8 cellular contexts compared by ENCODE assay signal in the genomic region with DNA sequence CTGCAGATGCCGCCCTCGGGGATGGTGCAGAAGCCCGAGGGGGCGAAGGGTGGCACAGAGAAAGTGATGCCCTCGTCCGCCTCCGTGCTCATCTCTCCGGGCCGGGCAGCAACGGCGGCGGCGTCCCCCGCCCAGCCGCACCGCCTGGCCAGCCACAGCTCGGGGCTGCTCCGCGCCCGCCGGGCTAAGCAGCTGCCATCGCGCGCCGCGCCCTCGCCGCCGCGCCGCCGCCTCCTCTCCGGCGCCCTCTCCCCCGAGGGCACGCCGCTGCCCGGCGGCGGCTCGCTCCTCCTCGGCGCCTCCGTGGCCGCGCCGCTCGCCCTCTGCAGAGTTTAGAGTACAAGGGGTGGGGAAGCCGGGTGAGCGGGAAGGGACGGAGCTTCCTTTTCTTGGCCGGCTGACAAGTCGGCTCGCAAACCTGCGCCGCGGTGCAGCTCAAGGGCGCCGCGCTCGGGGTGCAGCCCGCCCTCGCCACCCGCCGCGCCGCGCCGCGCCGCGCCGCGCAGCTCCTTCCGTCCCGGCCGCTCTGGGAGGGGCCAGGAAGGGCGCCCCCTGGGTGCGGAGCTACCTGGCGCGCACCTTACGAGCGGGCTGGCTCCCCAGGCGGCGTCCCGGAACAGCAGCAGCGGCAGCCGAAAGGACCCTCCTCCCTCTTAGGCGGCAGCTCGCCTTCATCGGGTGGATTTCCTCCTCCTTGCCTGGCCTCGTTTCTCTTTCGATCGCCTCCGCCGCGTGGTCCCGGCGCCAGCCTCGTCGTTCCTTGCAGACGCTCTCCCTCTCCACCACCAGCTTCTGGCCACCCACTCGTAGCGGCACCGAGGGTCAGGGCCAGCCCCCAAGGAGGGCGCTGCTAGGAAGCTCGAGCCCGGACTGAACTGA. TPM values are rescaled to one million over a fixed set of nuclear protein-coding genes. Genes with fewer than 3 reads are reported as not detected.
DNase-seq lines count a peak whose midpoint lies in the region; ATAC-seq and TF ChIP-seq lines count a peak whose summit lies in the region.

A gene with protein sequence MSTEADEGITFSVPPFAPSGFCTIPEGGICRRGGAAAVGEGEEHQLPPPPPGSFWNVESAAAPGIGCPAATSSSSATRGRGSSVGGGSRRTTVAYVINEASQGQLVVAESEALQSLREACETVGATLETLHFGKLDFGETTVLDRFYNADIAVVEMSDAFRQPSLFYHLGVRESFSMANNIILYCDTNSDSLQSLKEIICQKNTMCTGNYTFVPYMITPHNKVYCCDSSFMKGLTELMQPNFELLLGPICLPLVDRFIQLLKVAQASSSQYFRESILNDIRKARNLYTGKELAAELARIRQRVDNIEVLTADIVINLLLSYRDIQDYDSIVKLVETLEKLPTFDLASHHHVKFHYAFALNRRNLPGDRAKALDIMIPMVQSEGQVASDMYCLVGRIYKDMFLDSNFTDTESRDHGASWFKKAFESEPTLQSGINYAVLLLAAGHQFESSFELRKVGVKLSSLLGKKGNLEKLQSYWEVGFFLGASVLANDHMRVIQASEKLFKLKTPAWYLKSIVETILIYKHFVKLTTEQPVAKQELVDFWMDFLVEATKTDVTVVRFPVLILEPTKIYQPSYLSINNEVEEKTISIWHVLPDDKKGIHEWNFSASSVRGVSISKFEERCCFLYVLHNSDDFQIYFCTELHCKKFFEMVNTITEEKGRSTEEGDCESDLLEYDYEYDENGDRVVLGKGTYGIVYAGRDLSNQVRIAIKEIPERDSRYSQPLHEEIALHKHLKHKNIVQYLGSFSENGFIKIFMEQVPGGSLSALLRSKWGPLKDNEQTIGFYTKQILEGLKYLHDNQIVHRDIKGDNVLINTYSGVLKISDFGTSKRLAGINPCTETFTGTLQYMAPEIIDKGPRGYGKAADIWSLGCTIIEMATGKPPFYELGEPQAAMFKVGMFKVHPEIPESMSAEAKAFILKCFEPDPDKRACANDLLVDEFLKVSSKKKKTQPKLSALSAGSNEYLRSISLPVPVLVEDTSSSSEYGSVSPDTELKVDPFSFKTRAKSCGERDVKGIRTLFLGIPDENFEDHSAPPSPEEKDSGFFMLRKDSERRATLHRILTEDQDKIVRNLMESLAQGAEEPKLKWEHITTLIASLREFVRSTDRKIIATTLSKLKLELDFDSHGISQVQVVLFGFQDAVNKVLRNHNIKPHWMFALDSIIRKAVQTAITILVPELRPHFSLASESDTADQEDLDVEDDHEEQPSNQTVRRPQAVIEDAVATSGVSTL (N-terminal part only) (minus strand): TSS at position 412 of the 879 bp plus-strand sequence. CDS start 320 bp downstream, at position 92.

- H3K27me3 ChIP-seq in HUES6 (ENCODE audit: control insufficient read depth, insufficient read depth, low read length) (peaks cover 49% of the 10 kb centered on the region), esophagus muscularis mucosa (no peaks in the 10 kb centered on the region)
- H3K27me3 ChIP-seq in naive thymus-derived CD4-positive, alpha-beta T cell (ENCODE audit: control insufficient read depth in 2 of 2, insufficient read depth in 2 of 2, low read length in 2 of 2) = no peaks in the 10 kb centered on the region

- H3K9me3 ChIP-seq in HUES6 (ENCODE audit: control insufficient read depth, insufficient read depth, low read depth, low read length) = no peaks in the 10 kb centered on the region
- H3K9me3 ChIP-seq in esophagus muscularis mucosa = no peaks in the 10 kb centered on the region
- no peaks in the 10 kb centered on the region for H3K9me3 ChIP-seq in naive thymus-derived CD4-positive, alpha-beta T cell (ENCODE audit: control insufficient read depth in 2 of 3, low read length in 3 of 3)

- WGBS in esophagus muscularis mucosa = 0% methylated on average over 24 of the region's 108 CpGs

- DNase-seq in DMS153 (lab: John Stamatoyannopoulos, UW) (peak; percentile 81), OCI-M1 (lab: John Stamatoyannopoulos, UW) (peak; percentile 95), esophagus muscularis mucosa (ENCODE audit: extremely low spot score) (peak; percentile 93)
- DNase-seq in activated T-cell treated with anti-CD3 and anti-CD28 coated beads, Interleukin-2, amount 50 U/mL, for 24 hours = peak; percentile 94
- peak; percentile 89 to 94 (median 93) for DNase-seq in naive thymus-derived CD4-positive, alpha-beta T cell

- H3K27ac ChIP-seq in HUES6 (ENCODE audit: low read depth, low read length) (no peak within 1 kb of the TSS), esophagus muscularis mucosa (replicated peaks in 1 of 4) (peak within 1 kb of the TSS; percentile 90 to 97 (median 95))
- peak within 1 kb of the TSS; percentile 97 for H3K27ac ChIP-seq in naive thymus-derived CD4-positive, alpha-beta T cell (ENCODE audit: low read depth, low read length)

- peak within 1 kb of the TSS; percentile 76 for H3K9ac ChIP-seq in HUES6 (ENCODE audit: low read length)

- H3K4me1 ChIP-seq in HUES6 (ENCODE audit: control insufficient read depth, insufficient read depth, low read length) (0 out of 2 replicates have a peak, but pooled peaks cover 7% of the 10 kb centered on the region), esophagus muscularis mucosa (peaks cover 3 to 45% (median 40%) of the 10 kb centered on the region in 4 donors)
- peaks cover 16 to 21% of the 10 kb centered on the region in 2 donors for H3K4me1 ChIP-seq in naive thymus-derived CD4-positive, alpha-beta T cell (ENCODE audit: control insufficient read depth in 2 of 2, insufficient read depth in 2 of 2, low read length in 2 of 2)

- H3K4me3 ChIP-seq in HUES6 (ENCODE audit: low read depth, low read length) (peak within 1 kb of the TSS; percentile 83), esophagus muscularis mucosa (peak within 1 kb of the TSS; percentile 67 to 93 (median 86))
- H3K4me3 ChIP-seq in naive thymus-derived CD4-positive, alpha-beta T cell (ENCODE audit: low read length) = peak within 1 kb of the TSS; percentile 100

- peak; percentile 38 to 66 (median 44) for TF ChIP-seq CTCF in esophagus muscularis mucosa (IDR thresholded peaks at IDR 0.05)

- no peaks in the 10 kb centered on the region for H3K36me3 ChIP-seq in HUES6 (ENCODE audit: control insufficient read depth, insufficient read depth, low read length)
- no peaks in the 10 kb centered on the region for H3K36me3 ChIP-seq in esophagus muscularis mucosa
- H3K36me3 ChIP-seq in naive thymus-derived CD4-positive, alpha-beta T cell (ENCODE audit: control insufficient read depth in 2 of 3, insufficient read depth in 3 of 3, low read length in 3 of 3) = peaks cover 0 to 10% (median 0%) of the 10 kb centered on the region in 3 experiments

- no peaks in the 10 kb centered on the region for H3K27me3 Mint-ChIP-seq in activated T-cell treated with anti-CD3 and anti-CD28 coated beads, Interleukin-2, amount 50 U/mL, for 24 hours
- no peaks in the 10 kb centered on the region for H3K27me3 Mint-ChIP-seq in naive thymus-derived CD4-positive, alpha-beta T cell
- H3K27me3 Mint-ChIP-seq in stimulated activated memory B cell treated with anti-CD40 and anti-IgM and Interleukin-4, amounts not matched to agents 10 μg/mL and 1 μg/mL and 100 μg/mL, for 72 hours = no peaks in the 10 kb centered on the region

- peaks cover 9% of the 10 kb centered on the region for H3K36me3 Mint-ChIP-seq in activated T-cell treated with anti-CD3 and anti-CD28 coated beads, Interleukin-2, amount 50 U/mL, for 24 hours (ENCODE audit: low read depth)
- H3K36me3 Mint-ChIP-seq in naive thymus-derived CD4-positive, alpha-beta T cell = peaks cover 0 to 26% (median 0%) of the 10 kb centered on the region in 5 donors
- peaks cover 12% of the 10 kb centered on the region for H3K36me3 Mint-ChIP-seq in stimulated activated memory B cell treated with anti-CD40 and anti-IgM and Interleukin-4, amounts not matched to agents 10 μg/mL and 1 μg/mL and 100 μg/mL, for 72 hours

- H3K27ac Mint-ChIP-seq in activated T-cell treated with anti-CD3 and anti-CD28 coated beads, Interleukin-2, amount 50 U/mL, for 24 hours = peak within 1 kb of the TSS; percentile 95
- H3K27ac Mint-ChIP-seq in naive thymus-derived CD4-positive, alpha-beta T cell = peak within 1 kb of the TSS; percentile 92 to 99 (median 95)
- peak within 1 kb of the TSS; percentile 99 for H3K27ac Mint-ChIP-seq in stimulated activated memory B cell treated with anti-CD40 and anti-IgM and Interleukin-4, amounts not matched to agents 10 μg/mL and 1 μg/mL and 100 μg/mL, for 72 hours

- TF ChIP-seq EP300 in esophagus muscularis mucosa (IDR thresholded peaks at IDR 0.05) = no peak

- ATAC-seq in GM21447 (IDR thresholded peaks at IDR 0.05; ENCODE audit: unreplicated experiment) = peak; percentile 45
- peak; percentile 87 for ATAC-seq in naive thymus-derived CD4-positive, alpha-beta T cell
- peak; percentile 89 for ATAC-seq in stimulated activated memory B cell treated with anti-CD40 and anti-IgM and Interleukin-4, amounts not matched to agents 10 μg/mL and 1 μg/mL and 100 μg/mL, for 72 hours

- H3K4me3 Mint-ChIP-seq in activated T-cell treated with anti-CD3 and anti-CD28 coated beads, Interleukin-2, amount 50 U/mL, for 24 hours = peak within 1 kb of the TSS; percentile 93
- peak within 1 kb of the TSS; percentile 90 to 97 (median 94) for H3K4me3 Mint-ChIP-seq in naive thymus-derived CD4-positive, alpha-beta T cell
- H3K4me3 Mint-ChIP-seq in stimulated activated memory B cell treated with anti-CD40 and anti-IgM and Interleukin-4, amounts not matched to agents 10 μg/mL and 1 μg/mL and 100 μg/mL, for 72 hours = peak within 1 kb of the TSS; percentile 96

- intact Hi-C loops in esophagus muscularis mucosa (cut with DNase I) = loop anchor here (1.0 to 2.0 kb wide), 2 partner anchors 148 to 210 kb away; no protein-coding TSS in a partner anchor
- intact Hi-C loops in naive thymus-derived CD4-positive, alpha-beta T cell (cut with micrococcal nuclease) = loop anchor here (1.0 to 2.0 kb wide), 5 partner anchors 39 to 503 kb away; a partner anchor contains a TSS

- no peak for TF ChIP-seq POLR2A in esophagus muscularis mucosa (IDR thresholded peaks at IDR 0.05; ENCODE audit: low read depth)

- CTCF ChIA-PET in naive thymus-derived CD4-positive, alpha-beta T cell (lab: Charles Lee) = interaction anchor here (0.7 to 10.8 kb wide), 48 partner anchors 8 to 522 kb away, joined by 3 to 274 read pairs (median 5); a partner anchor contains a TSS

- no peaks in the 10 kb centered on the region for H3K9me3 Mint-ChIP-seq in activated T-cell treated with anti-CD3 and anti-CD28 coated beads, Interleukin-2, amount 50 U/mL, for 24 hours
- peaks cover 0 to 5% (median 0%) of the 10 kb centered on the region in 11 donors for H3K9me3 Mint-ChIP-seq in naive thymus-derived CD4-positive, alpha-beta T cell
- H3K9me3 Mint-ChIP-seq in stimulated activated memory B cell treated with anti-CD40 and anti-IgM and Interleukin-4, amounts not matched to agents 10 μg/mL and 1 μg/mL and 100 μg/mL, for 72 hours = no peaks in the 10 kb centered on the region

- H3K4me1 Mint-ChIP-seq in activated T-cell treated with anti-CD3 and anti-CD28 coated beads, Interleukin-2, amount 50 U/mL, for 24 hours (ENCODE audit: low read depth) = peaks cover 44% of the 10 kb centered on the region
- peaks cover 22 to 43% (median 38%) of the 10 kb centered on the region in 7 donors for H3K4me1 Mint-ChIP-seq in naive thymus-derived CD4-positive, alpha-beta T cell
- H3K4me1 Mint-ChIP-seq in stimulated activated memory B cell treated with anti-CD40 and anti-IgM and Interleukin-4, amounts not matched to agents 10 μg/mL and 1 μg/mL and 100 μg/mL, for 72 hours = peaks cover 42% of the 10 kb centered on the region

- POLR2A ChIA-PET in naive thymus-derived CD4-positive, alpha-beta T cell (lab: Charles Lee) = interaction anchor here (0.6 to 7.4 kb wide), 20 partner anchors 8 to 1336 kb away, joined by 3 to 79 read pairs (median 6); a partner anchor contains a TSS

RNA-seq across cellular contexts. Expression of the gene that starts here (rescaled TPM):
- 10 to 100 TPM; 18.7 to 24.1 (median 20.7) TPM for total RNA-seq in esophagus muscularis mucosa
- total RNA-seq in naive thymus-derived CD4-positive, alpha-beta T cell = 10 to 100 TPM; 12.9 to 32.5 (median 14.0) TPM
- 1 to 10 TPM; 2.6 to 3.6 TPM for polyA plus RNA-seq in naive thymus-derived CD4-positive, alpha-beta T cell
